In genomic region chr11:106403751-106404150, GRCh38 we compare ENCODE assay signal across 3 cellular contexts.
"Had no signal": no experiment of that assay in that cellular context is flagged by ENCODE, and none has a peak within 500 bp of the region (broad histone marks: within the 10 kb centered on the region; RNA-seq: fewer than 3 reads in every experiment).

No MANE protein-coding gene starts in this region.

- DNase-seq: GDM1, GF-D8 had no signal

- H3K4me3 ChIP-seq: GM12878 had no signal

- ATAC-seq: GM12878 had no signal
